ENCODE assay signal across 14 cellular contexts in the genomic region with DNA sequence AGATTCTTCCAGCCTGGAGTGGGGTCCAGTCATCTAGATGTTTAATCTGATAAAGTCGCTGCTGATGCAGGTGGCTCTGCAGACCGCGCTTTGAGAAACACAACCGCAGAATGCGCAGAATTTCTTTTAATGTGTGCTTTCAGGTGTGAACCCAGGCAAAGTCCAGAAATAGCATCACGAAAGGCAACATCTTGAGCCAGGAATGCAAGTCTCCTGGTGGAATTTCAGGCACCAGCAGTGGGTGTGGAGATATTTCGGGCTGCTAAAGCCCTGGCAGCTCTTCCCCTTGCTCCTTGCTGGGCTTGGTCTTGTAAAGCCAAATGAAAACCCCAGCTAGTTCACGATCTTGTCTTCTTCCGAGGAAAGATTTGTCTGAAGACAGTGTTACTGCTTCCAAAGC.
DNase-seq lines count a peak whose midpoint lies in the region; ATAC-seq and TF ChIP-seq lines count a peak whose summit lies in the region.
"Had no signal": no experiment of that assay in that cellular context is flagged by ENCODE, and none has a peak within 500 bp of the region (broad histone marks: within the 10 kb centered on the region; RNA-seq: fewer than 3 reads in every experiment).

No MANE protein-coding gene starts in this region.

- H3K27ac Mint-ChIP-seq in nephron: peak overlapping the region; percentile 10 to 79 (median 69)
- H3K27ac Mint-ChIP-seq: activated naive CD8-positive, alpha-beta T cell had no signal

- no peaks in the 10 kb centered on the region for H3K9me2 ChIP-seq in PC-9 (ENCODE audit: insufficient read depth)

- intact Hi-C loops in PC-9 (cut with micrococcal nuclease; ENCODE audit: unreplicated experiment): no loop called here
- intact Hi-C loops in transverse colon (cut with DNase I; ENCODE audit: low total_unique reads): no loop called here

- H3K4me2 ChIP-seq in PC-9 (peak overlapping the region; percentile 23; the same call in 1 of the 2 replicates), fibroblast of lung (ENCODE audit: extremely low read depth, insufficient read depth, low read length) (peak overlapping the region; percentile 88)

- H3K27me3 ChIP-seq in PC-9 (ENCODE audit: insufficient read depth, low read depth) (no peaks in the 10 kb centered on the region), fibroblast of lung (ENCODE audit: control insufficient read depth, insufficient read depth, low read length) (no peaks in the 10 kb centered on the region), transverse colon (no peaks in the 10 kb centered on the region)

- H3K9ac ChIP-seq in fibroblast of lung (ENCODE audit: insufficient read depth, low read length): no peak overlapping the region

- no peaks in the 10 kb centered on the region for H3K36me3 Mint-ChIP-seq in nephron (ENCODE audit: low read depth)
- H3K36me3 Mint-ChIP-seq: activated naive CD8-positive, alpha-beta T cell had no signal

- no peak for TF ChIP-seq CTCF in PC-9 (conservative IDR thresholded peaks at IDR 0.05)
- TF ChIP-seq CTCF in fibroblast of lung (conservative IDR thresholded peaks at IDR 0.05 in 1 of 2, IDR thresholded peaks at IDR 0.05 in 1 of 2; ENCODE audit: low read depth in 1 of 2, low read length in 2 of 2): no peak
- no peak for TF ChIP-seq CTCF in nephron (IDR thresholded peaks at IDR 0.05; ENCODE audit: unreplicated experiment in 3 of 3)
- TF ChIP-seq CTCF in transverse colon (IDR thresholded peaks at IDR 0.05): no peak

- ATAC-seq in HG02852 (IDR thresholded peaks at IDR 0.05; ENCODE audit: unreplicated experiment) (no peak), GM21381 (IDR thresholded peaks at IDR 0.05; ENCODE audit: unreplicated experiment) (no peak)

- WGBS in transverse colon (ENCODE audit: low coverage in 1 of 2), 2 donors: 81% methylated on average over 9 of the region's 9 CpGs; no CpG with 5 or more reads in 1 of the 2 donors

- H3K27ac ChIP-seq in PC-9: no peak overlapping the region
- H3K27ac ChIP-seq in fibroblast of lung (ENCODE audit: insufficient read depth, low read length): no peak overlapping the region
- H3K27ac ChIP-seq in transverse colon: peak overlapping the region in 3 of 4 donors; percentile 7 to 58 (median 53)
- H3K27ac ChIP-seq: spleen had no signal

- H3K9me3 Mint-ChIP-seq in nephron: no peaks in the 10 kb centered on the region

- H3K36me3 ChIP-seq in PC-9 (ENCODE audit: low read depth) (no peaks in the 10 kb centered on the region), fibroblast of lung (ENCODE audit: control insufficient read depth, insufficient read depth, low read length) (no peaks in the 10 kb centered on the region), transverse colon (no peaks in the 10 kb centered on the region)
- H3K36me3 ChIP-seq: spleen had no signal

- H4K20me1 ChIP-seq in PC-9 (ENCODE audit: insufficient read depth) (no peaks in the 10 kb centered on the region), fibroblast of lung (ENCODE audit: control insufficient read depth, extremely low read depth, insufficient read depth, low read length) (no peaks in the 10 kb centered on the region)

- H3K4me3 ChIP-seq in PC-9 (no peak overlapping the region), fibroblast of lung (replicated peaks in 1 of 4; ENCODE audit: control extremely low read depth in 1 of 4, insufficient read depth in 1 of 4, low read depth in 3 of 4, low read length in 4 of 4) (peak overlapping the region; percentile 17 to 49 (median 32)), transverse colon (peak overlapping the region in 2 of 4 donors; percentile 14 to 36)
- H3K4me3 ChIP-seq: lung had no signal

- H3K4me1 Mint-ChIP-seq in nephron: peaks cover 13% of the 10 kb centered on the region

- POLR2A ChIA-PET in PC-9 (lab: Charles Lee; ENCODE audit: unreplicated experiment): no interaction called here

- TF ChIP-seq POLR2A in transverse colon (IDR thresholded peaks at IDR 0.05): no peak

- H3K4me1 ChIP-seq in PC-9 (replicated peaks; ENCODE audit: insufficient read depth) (no peaks in the 10 kb centered on the region), fibroblast of lung (ENCODE audit: control insufficient read depth, extremely low read depth, insufficient read depth, low read length) (peaks cover 2% of the 10 kb centered on the region), transverse colon (no peaks in the 10 kb centered on the region)
- H3K4me1 ChIP-seq: spleen had no signal

- H3K27me3 Mint-ChIP-seq in nephron (ENCODE audit: low read depth): peaks cover 10% of the 10 kb centered on the region

- no TSS peak for BruUV-seq in PC-9 (replicated peaks; lab: Mats Ljungman, UMichigan)

- TF ChIP-seq EP300 in transverse colon (IDR thresholded peaks at IDR 0.05; ENCODE audit: low read depth): no peak

- peak overlapping the region in 2 of 3 experiments; percentile 66 to 79 for H3K4me3 Mint-ChIP-seq in nephron
- H3K4me3 Mint-ChIP-seq: activated naive CD8-positive, alpha-beta T cell had no signal

- peak in 1 of 2 experiments; percentile 27 for DNase-seq in PC-9
- DNase-seq in fibroblast of lung (ENCODE audit: low read depth in 2 of 2): peak in 1 of 2 donors; percentile 37
- no peak for DNase-seq in transverse colon
- no peak for DNase-seq in NCI-H69 (lab: John Stamatoyannopoulos, UW)
- no peak for DNase-seq in OCI-M1 (lab: John Stamatoyannopoulos, UW)
- DNase-seq: KBM-7, NCI-H345, SHP77 treated with DMSO at 0.1 percent for 48 hours, spleen had no signal

- CTCF ChIA-PET in PC-9 (lab: Charles Lee): interaction anchor here (0.5 kb wide), 1 partner anchor 40 kb away, joined by 3 read pairs; no protein-coding TSS in a partner anchor

- H3K9me3 ChIP-seq in PC-9 (ENCODE audit: insufficient read depth, low read depth): no peaks in the 10 kb centered on the region
- H3K9me3 ChIP-seq in fibroblast of lung (ENCODE audit: control insufficient read depth, insufficient read depth, low read depth, low read length): no peaks in the 10 kb centered on the region
- no peaks in the 10 kb centered on the region for H3K9me3 ChIP-seq in transverse colon
- H3K9me3 ChIP-seq: spleen had no signal

- H2AFZ ChIP-seq in PC-9 (no peak overlapping the region), fibroblast of lung (ENCODE audit: low read length) (peak overlapping the region; percentile 25)

- in situ Hi-C loops in transverse colon (cut with MboI; ENCODE audit: low pct_ligation_motif_present in 1 of 4, low pct_unique_long_range_greater_than_20kb in 1 of 4, low sequenced_read_pairs in 3 of 4): no loop called here

- no peaks in the 10 kb centered on the region for H3K79me2 ChIP-seq in PC-9 (ENCODE audit: low read depth)
- H3K79me2 ChIP-seq in fibroblast of lung (ENCODE audit: control insufficient read depth, insufficient read depth, low read length): no peaks in the 10 kb centered on the region

- no peaks in the 10 kb centered on the region for H3F3A ChIP-seq in PC-9 (ENCODE audit: insufficient read depth, low read depth)

Comparison
In these comparisons a context has a peak if more than half of its experiments do, and no peak if none do; other contexts are left out.
1. H3K27ac ChIP-seq: peak in transverse colon (3 of 4); none in PC-9 (single experiment) and fibroblast of lung (single experiment).